1 cellular context compared by ENCODE assay signal in the genomic region with DNA sequence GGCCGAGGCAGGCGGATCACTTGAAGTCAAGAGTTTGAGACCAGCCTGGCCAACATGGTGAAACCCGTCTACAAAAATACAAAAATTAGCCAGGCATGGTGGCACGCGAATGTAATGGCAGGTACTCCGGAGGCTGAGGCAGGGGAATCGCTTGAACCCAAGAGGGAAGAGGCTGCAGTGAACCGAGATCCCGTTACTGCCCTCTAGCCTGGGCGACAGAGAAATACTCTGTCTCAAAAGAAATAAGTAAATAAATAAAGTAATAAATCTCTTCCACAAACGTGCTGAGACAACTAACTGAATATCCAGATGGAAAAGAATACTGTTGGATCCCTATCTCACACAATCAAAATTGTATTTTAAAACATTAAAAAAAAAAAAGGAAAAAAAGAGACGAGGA.
TF ChIP-seq lines count a peak whose summit lies in the region.

No MANE protein-coding gene starts in this region.

TF ChIP-seq in endothelial cell of umbilical vein, 7 proteins besides CTCF, POLR2A, EP300 and RAD21:
- no peak for TF ChIP-seq FOS (IDR thresholded peaks at IDR 0.05; ENCODE audit: borderline replicate concordance, insufficient read depth, low read length)
- no peak for TF ChIP-seq POLR2AphosphoS5 (IDR thresholded peaks at IDR 0.05; ENCODE audit: insufficient read depth, low read depth, low read length)
- TF ChIP-seq MYC (IDR thresholded peaks at IDR 0.05; ENCODE audit: low read depth, low read length): no peak
- TF ChIP-seq JUN (IDR thresholded peaks at IDR 0.05; ENCODE audit: borderline replicate concordance, insufficient read depth, insufficient read length, low read depth): no peak
- no peak for TF ChIP-seq EZH2 (IDR thresholded peaks at IDR 0.05; ENCODE audit: borderline replicate concordance, low read depth, low read length, severe bottlenecking)
